8 cellular contexts compared by ENCODE assay signal in genomic region chr2:84905181-84906107, GRCh38. TPM values are rescaled to one million over a fixed set of nuclear protein-coding genes. Genes with fewer than 3 reads are reported as not detected.
DNase-seq lines count a peak whose midpoint lies in the region; ATAC-seq and TF ChIP-seq lines count a peak whose summit lies in the region.

Gene TMSB10, plus strand, starts transcription at chr2:84905656.

- peaks cover 21% of the 10 kb centered on the region for H3K79me2 ChIP-seq in OCI-LY3 (ENCODE audit: low read length)

- peaks cover 8% of the 10 kb centered on the region; the same call in 1 of the 2 replicates for H3K27me3 ChIP-seq in OCI-LY3 (ENCODE audit: low read depth, low read length)

- peak within 1 kb of the TSS; percentile 93 for H3K4me3 ChIP-seq in OCI-LY3 (ENCODE audit: low read length)

- peaks cover 4% of the 10 kb centered on the region; the same call in 1 of the 2 replicates for H3K9me3 ChIP-seq in OCI-LY3 (ENCODE audit: insufficient read depth, low read length)

- H4K20me1 ChIP-seq in OCI-LY3 (ENCODE audit: insufficient read depth, low read length) = peaks cover 15% of the 10 kb centered on the region

- peak within 1 kb of the TSS; percentile 55; the same call in 1 of the 2 replicates for H2AFZ ChIP-seq in OCI-LY3 (ENCODE audit: low read depth, low read length)

- H3K9ac ChIP-seq in OCI-LY3 (ENCODE audit: low read length) = peak within 1 kb of the TSS; percentile 90

- TF ChIP-seq CTCF in OCI-LY3 (IDR thresholded peaks at IDR 0.05; ENCODE audit: low read depth, low read length) = peak; percentile 29

- peaks cover 37% of the 10 kb centered on the region for H3K36me3 ChIP-seq in OCI-LY3 (replicated peaks; ENCODE audit: low read depth, low read length)

- H3K27ac ChIP-seq in OCI-LY3 (ENCODE audit: low read length) = peak within 1 kb of the TSS; percentile 65
- peak within 1 kb of the TSS; percentile 99 for H3K27ac ChIP-seq in epithelial cell of prostate

- ATAC-seq in GM21360 (IDR thresholded peaks at IDR 0.05; ENCODE audit: unreplicated experiment) = peak; percentile 67

- DNase-seq in D341Med (ENCODE audit: low spot score) (peak; percentile 98), HT1080 (ENCODE audit: low read depth) (peak; percentile 85), activated T-cell treated with anti-CD3 and anti-CD28 coated beads for 24 hours (ENCODE audit: low read depth) (peak; percentile 82), epithelial cell of prostate (ENCODE audit: low read depth, low spot score) (no peak), mucosa of gallbladder (ENCODE audit: low spot score) (peak; percentile 91)
- DNase-seq in stimulated activated CD8-positive, alpha-beta memory T cell treated with anti-CD3 and anti-CD28 coated beads, Interleukin-4, amount 100 ng/mL, for 48 hours = peak; percentile 89

- H3K4me2 ChIP-seq in OCI-LY3 (ENCODE audit: low read length) = peak within 1 kb of the TSS; percentile 95

- H3K4me1 ChIP-seq in OCI-LY3 (ENCODE audit: low read length) = peaks cover 36% of the 10 kb centered on the region

RNA-seq across cellular contexts. Expression of gene TMSB10, which starts in this region (rescaled TPM):
- 2,966 and 4,695 TPM in 2 replicates for total RNA-seq in HT1080 (2014; rRNA removed; shearing (Covaris generic))
- polyA plus RNA-seq in HT1080 (2015; cell fraction: cytosol; rRNA removed) = 5,377 and 5,409 TPM in 2 replicates
- 1,307 and 1,395 TPM in 2 replicates for polyA plus RNA-seq in HT1080 (2015; cell fraction: nucleus; rRNA removed)
- total RNA-seq in mucosa of gallbladder = 999 TPM
